ENCODE assay signal across 8 cellular contexts in genomic region chr5:105057893-105058292, GRCh38.
"Had no signal": no experiment of that assay in that cellular context is flagged by ENCODE, and none has a peak within 500 bp of the region (broad histone marks: within the 10 kb centered on the region; RNA-seq: fewer than 3 reads in every experiment).

No MANE protein-coding gene starts in this region.

- H3K4me3 ChIP-seq: GM12878 had no signal

- ATAC-seq: GM12878 had no signal

- DNase-seq: GDM1, GF-D8 had no signal

- FAIRE-seq: G401.6, GM12878, GM12891, GM12892, GM18507, GM19239 had no signal
